Comparison of ENCODE assay signal across 16 cellular contexts in genomic region chr1:246836647-246837046, GRCh38.
"Had no signal": no experiment of that assay in that cellular context is flagged by ENCODE, and none has a peak within 500 bp of the region (broad histone marks: within the 10 kb centered on the region; RNA-seq: fewer than 3 reads in every experiment).

No MANE protein-coding gene starts in this region.

- H3K36me3 ChIP-seq: uterus had no signal

- H3K4me2 ChIP-seq: smooth muscle cell had no signal

- H3K27ac ChIP-seq: heart right ventricle, left lung, right atrium auricular region, thyroid gland, uterus had no signal

- FAIRE-seq: frontal cortex had no signal

- H3K4me1 ChIP-seq: left lung, right atrium auricular region, thyroid gland, uterus had no signal

- H3K4me3 ChIP-seq: heart right ventricle, left lung, right atrium auricular region, smooth muscle cell, thyroid gland, uterus had no signal

- H3K27me3 ChIP-seq: heart right ventricle, left lung, right atrium auricular region, thyroid gland, uterus had no signal

- H3K9me3 ChIP-seq: heart right ventricle, left lung, right atrium auricular region, thyroid gland, uterus had no signal

- ATAC-seq: activated T-helper 17 cell treated with anti-CD3 and anti-CD28 coated beads, Interleukin-2, amount 50 U/mL, for 72 hours; esophagus mucosa; left lung had no signal

- DNase-seq: activated CD4-positive, alpha-beta T cell treated with anti-CD3 and anti-CD28 coated beads, Interleukin-2, amount 50 U/mL, for 1 hour; activated naive CD4-positive, alpha-beta T cell treated with anti-CD3 and anti-CD28 coated beads for 36 hours; activated T-cell treated with anti-CD3 and anti-CD28 coated beads for 4 hours; endodermal cell; heart right ventricle; islet precursor cell; left lung; natural killer cell; nucleus accumbens; thyroid gland; uterus had no signal
